ENCODE assay signal across 8 cellular contexts in genomic region chrX:101348452-101349222, GRCh38. TPM values are rescaled to one million over a fixed set of nuclear protein-coding genes. Genes with fewer than 3 reads are reported as not detected.
DNase-seq lines count a peak whose midpoint lies in the region; ATAC-seq and TF ChIP-seq lines count a peak whose summit lies in the region.

Gene TIMM8A (minus strand): TSS chrX:101348742. CDS start chrX:101348664, 78 bp downstream.

- no peaks in the 10 kb centered on the region for H3K36me3 ChIP-seq in right atrium auricular region
- no peaks in the 10 kb centered on the region for H3K36me3 ChIP-seq in rectal smooth muscle tissue (ENCODE audit: control insufficient read depth, insufficient read depth, low read length)
- H3K36me3 ChIP-seq in aorta (ENCODE audit: control insufficient read depth in 1 of 2, insufficient read depth in 2 of 2, low read length in 1 of 2) = no peaks in the 10 kb centered on the region

- 0 to 36% methylated on average over 53 to 55 of the region's 55 CpGs for WGBS in aorta, 2 donors

- intact Hi-C loops in aorta (cut with DNase I) = no loop called here

- TF ChIP-seq POLR2A in GM15510 (IDR thresholded peaks at IDR 0.05; ENCODE audit: borderline replicate concordance, extremely low read depth, insufficient read length) = peak; percentile 70

- H3K27me3 ChIP-seq in right atrium auricular region (no peaks in the 10 kb centered on the region), rectal smooth muscle tissue (ENCODE audit: control insufficient read depth, insufficient read depth, low read length) (no peaks in the 10 kb centered on the region), aorta (ENCODE audit: control insufficient read depth in 1 of 2, insufficient read depth in 2 of 2, low read length in 1 of 2) (no peaks in the 10 kb centered on the region)

- peak within 1 kb of the TSS; percentile 67 for H3K27ac Mint-ChIP-seq in T-helper 17 cell

- peak within 1 kb of the TSS; percentile 22 for H3K9ac ChIP-seq in rectal smooth muscle tissue (ENCODE audit: low read length)

- no peak for TF ChIP-seq CTCF in right atrium auricular region (IDR thresholded peaks at IDR 0.05)

- H3K9me3 ChIP-seq in T-helper 17 cell (ENCODE audit: control insufficient read depth, low read length, poor library complexity, severe bottlenecking) (no peaks in the 10 kb centered on the region), right atrium auricular region (no peaks in the 10 kb centered on the region), aorta (ENCODE audit: control insufficient read depth, low read length) (no peaks in the 10 kb centered on the region)

- ATAC-seq in HG02840 (IDR thresholded peaks at IDR 0.05; ENCODE audit: low FRiP score, unreplicated experiment) = peak; percentile 97
- ATAC-seq in T-helper 17 cell = peak; percentile 99
- ATAC-seq in aorta (ENCODE audit: low FRiP score) = peak; percentile 94

- peaks cover 0 to 5% of the 10 kb centered on the region in 2 donors for H3K4me1 ChIP-seq in right atrium auricular region
- H3K4me1 ChIP-seq in rectal smooth muscle tissue (ENCODE audit: control insufficient read depth, insufficient read depth, low read length) = no peaks in the 10 kb centered on the region
- H3K4me1 ChIP-seq in aorta (ENCODE audit: control insufficient read depth in 1 of 2, insufficient read depth in 2 of 2, low read length in 2 of 2) = no peaks in the 10 kb centered on the region

- H3K27me3 Mint-ChIP-seq in T-helper 17 cell = no peaks in the 10 kb centered on the region

- peak within 1 kb of the TSS; percentile 86 for H3K4me3 Mint-ChIP-seq in T-helper 17 cell

- H3K27ac ChIP-seq in right atrium auricular region = peak within 1 kb of the TSS; percentile 80 to 94
- peak within 1 kb of the TSS; percentile 80 for H3K27ac ChIP-seq in rectal smooth muscle tissue (ENCODE audit: low read depth, low read length)
- peak within 1 kb of the TSS in 1 of 2 donors; percentile 81 for H3K27ac ChIP-seq in aorta (ENCODE audit: low read depth in 1 of 2, low read length in 2 of 2)

- DNase-seq in NCI-H1436 treated with DMSO at 0.1 percent for 48 hours (lab: John Stamatoyannopoulos, UW) (peak; percentile 10), T-helper 17 cell (peak; percentile 57 to 64 (median 62)), amygdala (lab: John Stamatoyannopoulos, UW) (peak; percentile 0 to 78 (median 50)), right atrium auricular region (ENCODE audit: low spot score) (peak; percentile 81), aorta (peak; percentile 85 to 91)

- H3K4me3 ChIP-seq in right atrium auricular region = peak within 1 kb of the TSS; percentile 61 to 78
- peak within 1 kb of the TSS; percentile 86 for H3K4me3 ChIP-seq in rectal smooth muscle tissue (ENCODE audit: low read length)
- H3K4me3 ChIP-seq in aorta (ENCODE audit: low read length in 2 of 2) = peak within 1 kb of the TSS; percentile 42 to 94

- no peaks in the 10 kb centered on the region for H3K36me3 Mint-ChIP-seq in T-helper 17 cell (ENCODE audit: low read depth)

- H3K4me1 Mint-ChIP-seq in T-helper 17 cell = no peaks in the 10 kb centered on the region

RNA-seq across cellular contexts. Expression of gene TIMM8A, which starts in this region (rescaled TPM):
- 1 to 10 TPM; 4.4 to 5.1 TPM for total RNA-seq in T-helper 17 cell
- 1 to 10 TPM; 4.5 to 6.3 TPM for total RNA-seq in right atrium auricular region
- 1 to 10 TPM; 7.8 to 9.1 TPM for total RNA-seq in aorta
- 1 to 10 TPM; 3.1 to 7.6 TPM for polyA plus RNA-seq in aorta

Comparison
In these comparisons a context has a peak if more than half of its experiments do, and no peak if none do; other contexts are left out.
1. DNase-seq: peak in every context shown above with its lines; median percentile 88 in aorta; 81 in right atrium auricular region; 62 in T-helper 17 cell; 50 in amygdala; 10 in NCI-H1436 treated with DMSO at 0.1 percent for 48 hours.